ENCODE assay signal across 8 cellular contexts in the genomic region with DNA sequence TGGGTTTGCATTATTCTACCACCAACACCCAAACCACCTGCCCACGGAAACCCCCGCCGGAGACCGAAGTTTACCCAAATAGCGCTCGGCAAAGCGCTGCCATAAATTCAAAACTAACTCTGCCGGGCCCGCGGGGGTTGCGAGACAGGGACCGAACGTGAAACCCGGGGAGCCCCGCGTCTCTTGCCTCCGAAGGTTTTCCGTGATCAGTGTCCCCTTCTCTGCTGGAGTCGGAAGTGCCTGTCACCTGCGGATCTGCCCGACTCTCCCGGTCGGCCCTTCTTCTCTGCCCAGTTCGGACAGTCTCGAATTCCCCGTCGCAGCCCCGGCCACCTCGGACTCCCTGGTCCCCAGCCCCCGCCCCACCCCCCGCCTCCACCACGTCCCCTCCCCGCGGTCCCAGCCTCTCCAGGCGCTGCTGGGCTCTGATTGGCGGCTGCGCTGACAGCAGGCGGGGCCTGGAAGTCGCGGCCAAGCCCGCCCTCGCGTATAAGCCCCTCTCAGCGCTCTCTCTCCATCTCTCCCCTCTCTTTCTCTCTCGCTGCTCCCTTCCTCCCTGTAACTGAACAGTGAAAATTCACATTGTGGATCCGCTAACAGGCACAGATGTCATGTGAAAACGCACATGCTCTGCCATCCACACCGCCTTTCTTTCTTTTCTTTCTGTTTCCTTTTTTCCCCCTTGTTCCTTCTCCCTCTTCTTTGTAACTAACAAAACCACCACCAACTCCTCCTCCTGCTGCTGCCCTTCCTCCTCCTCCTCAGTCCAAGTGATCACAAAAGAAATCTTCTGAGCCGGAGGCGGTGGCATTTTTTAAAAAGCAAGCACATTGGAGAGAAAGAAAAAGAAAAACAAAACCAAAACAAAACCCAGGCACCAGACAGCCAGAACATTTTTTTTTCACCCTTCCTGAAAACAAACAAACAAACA. TPM values are rescaled to one million over a fixed set of nuclear protein-coding genes. Genes with fewer than 3 reads are reported as not detected.
DNase-seq lines count a peak whose midpoint lies in the region; ATAC-seq and TF ChIP-seq lines count a peak whose summit lies in the region.

RORB (plus strand) TSS at position 517 of the 931 bp plus-strand sequence. CDS start 642 bp downstream, outside the sequence.

- no peak within 1 kb of the TSS for H3K27ac ChIP-seq in Peyer's patch

- peak within 1 kb of the TSS; percentile 84 for H3K27ac Mint-ChIP-seq in central memory CD8-positive, alpha-beta T cell (ENCODE audit: low read depth)
- peak within 1 kb of the TSS; percentile 17 to 95 (median 88) for H3K27ac Mint-ChIP-seq in immature natural killer cell

- H3K9me3 ChIP-seq in Peyer's patch = no peaks in the 10 kb centered on the region

- no peaks in the 10 kb centered on the region for H3K36me3 ChIP-seq in Peyer's patch

- no peak for TF ChIP-seq CTCF in Peyer's patch (IDR thresholded peaks at IDR 0.05)

- H3K27me3 ChIP-seq in Peyer's patch = peaks cover 0 to 9% of the 10 kb centered on the region in 2 donors

- H3K27me3 Mint-ChIP-seq in central memory CD8-positive, alpha-beta T cell = peaks cover 57% of the 10 kb centered on the region
- H3K27me3 Mint-ChIP-seq in immature natural killer cell (ENCODE audit: low read depth in 3 of 3) = peaks cover 20 to 27% (median 25%) of the 10 kb centered on the region in 3 donors

- ATAC-seq in GM19452 (IDR thresholded peaks at IDR 0.05; ENCODE audit: unreplicated experiment) = peak; percentile 94
- peak; percentile 82 for ATAC-seq in HG03460 (IDR thresholded peaks at IDR 0.05; ENCODE audit: unreplicated experiment)
- ATAC-seq in central memory CD8-positive, alpha-beta T cell (replicated peaks; ENCODE audit: extremely low read depth, poor library complexity, severe bottlenecking) = peak; percentile 42

- peaks cover 4% of the 10 kb centered on the region for H3K36me3 Mint-ChIP-seq in central memory CD8-positive, alpha-beta T cell (ENCODE audit: insufficient read depth)
- H3K36me3 Mint-ChIP-seq in immature natural killer cell = no peaks in the 10 kb centered on the region

- DNase-seq in DMS153 treated with DMSO at 0.1 percent for 48 hours (lab: John Stamatoyannopoulos, UW; ENCODE audit: unreplicated experiment) (peak; percentile 14), Peyer's patch (peak in 2 of 3 donors; percentile 55 to 60), immature natural killer cell (peak; percentile 52 to 68 (median 60)), skeletal muscle cell (ENCODE audit: low read depth) (no peak), GOT3 (lab: John Stamatoyannopoulos, UW) (no peak)
- DNase-seq in central memory CD8-positive, alpha-beta T cell (ENCODE audit: low spot score in 2 of 2) = no peak

- H3K4me1 Mint-ChIP-seq in central memory CD8-positive, alpha-beta T cell = peaks cover 27% of the 10 kb centered on the region
- H3K4me1 Mint-ChIP-seq in immature natural killer cell = peaks cover 38 to 48% of the 10 kb centered on the region in 2 donors

- H3K4me3 ChIP-seq in Peyer's patch = peak within 1 kb of the TSS; percentile 35 to 59 (median 47)
- H3K4me3 ChIP-seq in skeletal muscle cell (ENCODE audit: low read depth, low read length) = peak within 1 kb of the TSS; percentile 58

- peaks cover 3% of the 10 kb centered on the region for H3K9me3 Mint-ChIP-seq in central memory CD8-positive, alpha-beta T cell
- peaks cover 0 to 3% (median 0%) of the 10 kb centered on the region in 6 donors for H3K9me3 Mint-ChIP-seq in immature natural killer cell

- peaks cover 0 to 23% (median 0%) of the 10 kb centered on the region in 4 donors for H3K4me1 ChIP-seq in Peyer's patch

- TF ChIP-seq POLR2A in Peyer's patch (IDR thresholded peaks at IDR 0.05) = no peak

- H3K4me3 Mint-ChIP-seq in central memory CD8-positive, alpha-beta T cell = peak within 1 kb of the TSS; percentile 74
- H3K4me3 Mint-ChIP-seq in immature natural killer cell = peak within 1 kb of the TSS; percentile 90 to 100 (median 99)

RNA-seq across cellular contexts. Expression of gene RORB, which starts in this region (rescaled TPM):
- 1 to 10 TPM in 1 of 4 donors, under 1 TPM in 2, not detected in 1; under 0.01 to 2.5 (median 0.94) TPM for total RNA-seq in Peyer's patch
- polyA plus RNA-seq in immature natural killer cell = under 1 TPM in 2 of 3 donors, not detected in 1; 0.26 to 0.53 TPM

Comparison
In these comparisons a context has a peak if more than half of its experiments do, and no peak if none do; other contexts are left out.
1. Peak in DNase-seq in immature natural killer cell; RNA of the gene not detected or under 1 TPM.
2. DNase-seq: peak in DMS153 treated with DMSO at 0.1 percent for 48 hours (single experiment) and Peyer's patch (2 of 3); none in central memory CD8-positive, alpha-beta T cell (0 of 2), skeletal muscle cell (single experiment) and GOT3 (single experiment).
3. ATAC-seq: peak in every context shown above with its lines; median percentile 94 in GM19452; 82 in HG03460; 42 in central memory CD8-positive, alpha-beta T cell.